1 cellular context compared by ENCODE assay signal in genomic region chr6:138222901-138223546, GRCh38.
TF ChIP-seq lines count a peak whose summit lies in the region.

No MANE protein-coding gene starts in this region.

TF ChIP-seq in HepG2, 621 proteins besides CTCF, POLR2A, EP300 and RAD21 (continued from another document and continues in another):
- TF ChIP-seq ATF2 (CRISPR knock-in tag; IDR thresholded peaks at IDR 0.05) = peak; percentile 61
- TF ChIP-seq ZNF414 (CRISPR knock-in tag; IDR thresholded peaks at IDR 0.05) = peak; percentile 88; the same call in 1 of the 2 replicates
- TF ChIP-seq RELA (CRISPR knock-in tag; IDR thresholded peaks at IDR 0.05) = no peak
- TF ChIP-seq RFXANK (CRISPR knock-in tag; IDR thresholded peaks at IDR 0.05) = no peak
- peak; percentile 91 for TF ChIP-seq HDAC2 (CRISPR knock-in tag; IDR thresholded peaks at IDR 0.05)
- TF ChIP-seq ELF3 (CRISPR knock-in tag; IDR thresholded peaks at IDR 0.05) = peak; percentile 96
- TF ChIP-seq PAXIP1 (CRISPR knock-in tag; conservative IDR thresholded peaks at IDR 0.05) = peak; percentile 94
- peak; percentile 56; the same call in 1 of the 2 replicates for TF ChIP-seq SNAPC4 (CRISPR knock-in tag; IDR thresholded peaks at IDR 0.05)
- TF ChIP-seq, protein P1, sequence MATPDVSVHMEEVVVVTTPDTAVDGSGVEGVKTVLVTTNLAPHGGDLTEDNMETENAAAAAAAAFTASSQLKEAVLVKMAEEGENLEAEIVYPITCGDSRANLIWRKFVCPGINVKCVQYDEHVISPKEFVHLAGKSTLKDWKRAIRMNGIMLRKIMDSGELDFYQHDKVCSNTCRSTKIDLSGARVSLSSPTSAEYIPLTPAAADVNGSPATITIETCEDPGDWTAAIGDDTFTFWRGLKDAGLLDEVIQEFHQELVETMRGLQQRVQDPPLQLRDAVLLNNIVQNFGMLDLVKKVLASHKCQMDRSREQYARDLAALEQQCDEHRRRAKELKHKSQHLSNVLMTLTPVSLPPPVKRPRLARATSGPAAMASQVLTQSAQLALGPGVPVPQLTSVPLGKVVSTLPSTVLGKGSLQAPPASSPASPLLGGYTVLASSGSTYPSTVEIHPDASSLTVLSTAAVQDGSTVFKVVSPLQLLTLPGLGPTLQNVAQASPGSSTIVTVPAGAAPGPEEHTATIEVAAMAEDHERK (CRISPR knock-in tag; IDR thresholded peaks at IDR 0.05; ENCODE audit: low read depth) = no peak
- TF ChIP-seq ATF3 (CRISPR knock-in tag; IDR thresholded peaks at IDR 0.05) = no peak
- TF ChIP-seq ZNF335 (CRISPR knock-in tag; IDR thresholded peaks at IDR 0.05) = peak; percentile 91; the same call in 1 of the 2 replicates
- TF ChIP-seq NFE2L1 (CRISPR knock-in tag; IDR thresholded peaks at IDR 0.05; ENCODE audit: borderline replicate concordance) = no peak
- TF ChIP-seq ZFP36L2 (CRISPR knock-in tag; IDR thresholded peaks at IDR 0.05) = no peak
- TF ChIP-seq HNF4G (IDR thresholded peaks at IDR 0.05; ENCODE audit: borderline replicate concordance, low read depth, low read length) = no peak
- peak; percentile 35; the same call in 1 of the 2 replicates for TF ChIP-seq HNF4G (CRISPR knock-in tag; IDR thresholded peaks at IDR 0.05; ENCODE audit: borderline replicate concordance, low read depth)
- no peak for TF ChIP-seq ZNF30 (CRISPR knock-in tag; IDR thresholded peaks at IDR 0.05)
- TF ChIP-seq, protein P2, sequence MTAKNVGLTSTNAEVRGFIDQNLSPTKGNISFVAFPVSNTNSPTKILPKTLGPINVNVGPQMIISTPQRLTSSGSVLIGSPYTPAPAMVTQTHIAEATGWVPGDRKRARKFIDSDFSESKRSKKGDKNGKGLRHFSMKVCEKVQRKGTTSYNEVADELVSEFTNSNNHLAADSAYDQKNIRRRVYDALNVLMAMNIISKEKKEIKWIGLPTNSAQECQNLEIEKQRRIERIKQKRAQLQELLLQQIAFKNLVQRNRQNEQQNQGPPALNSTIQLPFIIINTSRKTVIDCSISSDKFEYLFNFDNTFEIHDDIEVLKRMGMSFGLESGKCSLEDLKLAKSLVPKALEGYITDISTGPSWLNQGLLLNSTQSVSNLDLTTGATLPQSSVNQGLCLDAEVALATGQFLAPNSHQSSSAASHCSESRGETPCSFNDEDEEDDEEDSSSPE (CRISPR knock-in tag; IDR thresholded peaks at IDR 0.05) = peak; percentile 59; the same call in 1 of the 2 replicates
- TF ChIP-seq PRMT3 (CRISPR knock-in tag; IDR thresholded peaks at IDR 0.05; ENCODE audit: borderline replicate concordance, low read depth) = no peak
- TF ChIP-seq ZFP1 (CRISPR knock-in tag; IDR thresholded peaks at IDR 0.05) = peak; percentile 68; the same call in 1 of the 2 replicates
- TF ChIP-seq ZNF512 (CRISPR knock-in tag; IDR thresholded peaks at IDR 0.05) = no peak
- no peak for TF ChIP-seq ATM (IDR thresholded peaks at IDR 0.05; ENCODE audit: borderline replicate concordance)
- peak; percentile 50; the same call in 1 of the 2 replicates for TF ChIP-seq ZNF124 (CRISPR knock-in tag; IDR thresholded peaks at IDR 0.05)
- TF ChIP-seq POLR2AphosphoS2 (IDR thresholded peaks at IDR 0.05; ENCODE audit: low read depth, low read length) = no peak
- TF ChIP-seq HIVEP1 (CRISPR knock-in tag; IDR thresholded peaks at IDR 0.05) = no peak
- TF ChIP-seq ZMAT3 (CRISPR knock-in tag; conservative IDR thresholded peaks at IDR 0.05) = no peak; the same call in 1 of the 2 replicates
- 0 out of 2 replicates have a peak, but pooled peaks have one; percentile 60 for TF ChIP-seq ZNF724P (CRISPR knock-in tag; IDR thresholded peaks at IDR 0.05; ENCODE audit: borderline replicate concordance)
- no peak for TF ChIP-seq ZZZ3 (CRISPR knock-in tag; IDR thresholded peaks at IDR 0.05; ENCODE audit: borderline replicate concordance)
- TF ChIP-seq ZNF256 (CRISPR knock-in tag; conservative IDR thresholded peaks at IDR 0.05) = no peak
- no peak for TF ChIP-seq ZNF737 (CRISPR knock-in tag; IDR thresholded peaks at IDR 0.05; ENCODE audit: borderline replicate concordance)
- no peak for TF ChIP-seq ZNF468 (CRISPR knock-in tag; IDR thresholded peaks at IDR 0.05)
- TF ChIP-seq ZNF549 (CRISPR knock-in tag; IDR thresholded peaks at IDR 0.05) = no peak
- TF ChIP-seq ZNF160 (CRISPR knock-in tag; IDR thresholded peaks at IDR 0.05) = peak; percentile 59; the same call in 1 of the 2 replicates
- no peak for TF ChIP-seq ZNF674 (CRISPR knock-in tag; IDR thresholded peaks at IDR 0.05; ENCODE audit: low read depth)
- no peak for TF ChIP-seq NFATC3 (CRISPR knock-in tag; IDR thresholded peaks at IDR 0.05)
- TF ChIP-seq, protein P3, sequence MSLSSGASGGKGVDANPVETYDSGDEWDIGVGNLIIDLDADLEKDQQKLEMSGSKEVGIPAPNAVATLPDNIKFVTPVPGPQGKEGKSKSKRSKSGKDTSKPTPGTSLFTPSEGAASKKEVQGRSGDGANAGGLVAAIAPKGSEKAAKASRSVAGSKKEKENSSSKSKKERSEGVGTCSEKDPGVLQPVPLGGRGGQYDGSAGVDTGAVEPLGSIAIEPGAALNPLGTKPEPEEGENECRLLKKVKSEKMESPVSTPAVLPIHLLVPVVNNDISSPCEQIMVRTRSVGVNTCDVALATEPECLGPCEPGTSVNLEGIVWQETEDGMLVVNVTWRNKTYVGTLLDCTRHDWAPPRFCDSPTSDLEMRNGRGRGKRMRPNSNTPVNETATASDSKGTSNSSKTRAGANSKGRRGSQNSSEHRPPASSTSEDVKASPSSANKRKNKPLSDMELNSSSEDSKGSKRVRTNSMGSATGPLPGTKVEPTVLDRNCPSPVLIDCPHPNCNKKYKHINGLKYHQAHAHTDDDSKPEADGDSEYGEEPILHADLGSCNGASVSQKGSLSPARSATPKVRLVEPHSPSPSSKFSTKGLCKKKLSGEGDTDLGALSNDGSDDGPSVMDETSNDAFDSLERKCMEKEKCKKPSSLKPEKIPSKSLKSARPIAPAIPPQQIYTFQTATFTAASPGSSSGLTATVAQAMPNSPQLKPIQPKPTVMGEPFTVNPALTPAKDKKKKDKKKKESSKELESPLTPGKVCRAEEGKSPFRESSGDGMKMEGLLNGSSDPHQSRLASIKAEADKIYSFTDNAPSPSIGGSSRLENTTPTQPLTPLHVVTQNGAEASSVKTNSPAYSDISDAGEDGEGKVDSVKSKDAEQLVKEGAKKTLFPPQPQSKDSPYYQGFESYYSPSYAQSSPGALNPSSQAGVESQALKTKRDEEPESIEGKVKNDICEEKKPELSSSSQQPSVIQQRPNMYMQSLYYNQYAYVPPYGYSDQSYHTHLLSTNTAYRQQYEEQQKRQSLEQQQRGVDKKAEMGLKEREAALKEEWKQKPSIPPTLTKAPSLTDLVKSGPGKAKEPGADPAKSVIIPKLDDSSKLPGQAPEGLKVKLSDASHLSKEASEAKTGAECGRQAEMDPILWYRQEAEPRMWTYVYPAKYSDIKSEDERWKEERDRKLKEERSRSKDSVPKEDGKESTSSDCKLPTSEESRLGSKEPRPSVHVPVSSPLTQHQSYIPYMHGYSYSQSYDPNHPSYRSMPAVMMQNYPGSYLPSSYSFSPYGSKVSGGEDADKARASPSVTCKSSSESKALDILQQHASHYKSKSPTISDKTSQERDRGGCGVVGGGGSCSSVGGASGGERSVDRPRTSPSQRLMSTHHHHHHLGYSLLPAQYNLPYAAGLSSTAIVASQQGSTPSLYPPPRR (CRISPR knock-in tag; IDR thresholded peaks at IDR 0.05; ENCODE audit: borderline replicate concordance) = peak; percentile 86; the same call in 1 of the 2 replicates
- TF ChIP-seq NFIC (IDR thresholded peaks at IDR 0.05; ENCODE audit: low read length) = peak; percentile 87; the same call in 1 of the 2 replicates
- no peak; the same call in 1 of the 2 replicates for TF ChIP-seq ZNF501 (CRISPR knock-in tag; IDR thresholded peaks at IDR 0.05)
- TF ChIP-seq, protein P4, sequence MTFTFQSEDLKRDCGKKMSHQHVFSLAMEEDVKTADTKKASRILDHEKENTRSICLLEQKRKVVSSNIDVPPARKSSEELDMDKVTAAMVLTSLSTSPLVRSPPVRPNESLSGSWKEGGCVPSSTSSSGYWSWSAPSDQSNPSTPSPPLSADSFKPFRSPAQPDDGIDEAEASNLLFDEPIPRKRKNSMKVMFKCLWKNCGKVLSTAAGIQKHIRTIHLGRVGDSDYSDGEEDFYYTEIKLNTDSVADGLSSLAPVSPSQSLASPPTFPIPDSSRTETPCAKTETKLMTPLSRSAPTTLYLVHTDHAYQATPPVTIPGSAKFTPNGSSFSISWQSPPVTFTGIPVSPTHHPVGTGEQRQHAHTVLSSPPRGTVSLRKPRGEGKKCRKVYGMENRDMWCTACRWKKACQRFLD (CRISPR knock-in tag; IDR thresholded peaks at IDR 0.05; ENCODE audit: borderline replicate concordance) = no peak
